ENCODE assay signal across 1 cellular context in genomic region chr2:231037202-231037730, GRCh38.
TF ChIP-seq lines count a peak whose summit lies in the region.

Gene C2orf72 (plus strand): TSS chr2:231037523. CDS start chr2:231037566, 43 bp downstream.

TF ChIP-seq in HepG2, 621 proteins besides CTCF, POLR2A, EP300 and RAD21 (continued from another document and continues in another):
- no peak for TF ChIP-seq ZBTB25 (CRISPR knock-in tag; IDR thresholded peaks at IDR 0.05)
- TF ChIP-seq ZNF577 (CRISPR knock-in tag; IDR thresholded peaks at IDR 0.05; ENCODE audit: borderline replicate concordance, low read depth), result no peak
- TF ChIP-seq HNRNPLL (IDR thresholded peaks at IDR 0.05; ENCODE audit: low read depth, low read length, poor library complexity, severe bottlenecking), result peak; percentile 57
- no peak for TF ChIP-seq ZNF484 (CRISPR knock-in tag; IDR thresholded peaks at IDR 0.05; ENCODE audit: borderline replicate concordance, low read depth)
- no peak; the same call in 1 of the 2 replicates for TF ChIP-seq RXRB (CRISPR knock-in tag; IDR thresholded peaks at IDR 0.05; ENCODE audit: borderline replicate concordance)
- TF ChIP-seq NFKB2 (CRISPR knock-in tag; IDR thresholded peaks at IDR 0.05; ENCODE audit: borderline replicate concordance), result no peak; the same call in 1 of the 2 replicates
- no peak for TF ChIP-seq ZNF230 (CRISPR knock-in tag; IDR thresholded peaks at IDR 0.05)
- TF ChIP-seq DPF2 (CRISPR knock-in tag; IDR thresholded peaks at IDR 0.05; ENCODE audit: borderline replicate concordance, low read depth), result no peak
- TF ChIP-seq NCOA1 (CRISPR knock-in tag; IDR thresholded peaks at IDR 0.05), result no peak
- no peak for TF ChIP-seq TP53 (CRISPR knock-in tag; conservative IDR thresholded peaks at IDR 0.05)
- TF ChIP-seq, protein P1, sequence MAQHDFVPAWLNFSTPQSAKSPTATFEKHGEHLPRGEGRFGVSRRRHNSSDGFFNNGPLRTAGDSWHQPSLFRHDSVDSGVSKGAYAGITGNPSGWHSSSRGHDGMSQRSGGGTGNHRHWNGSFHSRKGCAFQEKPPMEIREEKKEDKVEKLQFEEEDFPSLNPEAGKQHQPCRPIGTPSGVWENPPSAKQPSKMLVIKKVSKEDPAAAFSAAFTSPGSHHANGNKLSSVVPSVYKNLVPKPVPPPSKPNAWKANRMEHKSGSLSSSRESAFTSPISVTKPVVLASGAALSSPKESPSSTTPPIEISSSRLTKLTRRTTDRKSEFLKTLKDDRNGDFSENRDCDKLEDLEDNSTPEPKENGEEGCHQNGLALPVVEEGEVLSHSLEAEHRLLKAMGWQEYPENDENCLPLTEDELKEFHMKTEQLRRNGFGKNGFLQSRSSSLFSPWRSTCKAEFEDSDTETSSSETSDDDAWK (CRISPR knock-in tag; IDR thresholded peaks at IDR 0.05), result no peak
- TF ChIP-seq ZNF205 (CRISPR knock-in tag; IDR thresholded peaks at IDR 0.05), result no peak
- no peak for TF ChIP-seq FOSL2 (CRISPR knock-in tag; IDR thresholded peaks at IDR 0.05)
- TF ChIP-seq NFE2L2 (IDR thresholded peaks at IDR 0.05; ENCODE audit: low read length), result no peak
- TF ChIP-seq ZNF326 (CRISPR knock-in tag; IDR thresholded peaks at IDR 0.05; ENCODE audit: borderline replicate concordance), result no peak
- TF ChIP-seq MEIS2 (CRISPR knock-in tag; IDR thresholded peaks at IDR 0.05), result 0 out of 2 replicates have a peak, but pooled peaks have one; percentile 37
- TF ChIP-seq, protein P2, sequence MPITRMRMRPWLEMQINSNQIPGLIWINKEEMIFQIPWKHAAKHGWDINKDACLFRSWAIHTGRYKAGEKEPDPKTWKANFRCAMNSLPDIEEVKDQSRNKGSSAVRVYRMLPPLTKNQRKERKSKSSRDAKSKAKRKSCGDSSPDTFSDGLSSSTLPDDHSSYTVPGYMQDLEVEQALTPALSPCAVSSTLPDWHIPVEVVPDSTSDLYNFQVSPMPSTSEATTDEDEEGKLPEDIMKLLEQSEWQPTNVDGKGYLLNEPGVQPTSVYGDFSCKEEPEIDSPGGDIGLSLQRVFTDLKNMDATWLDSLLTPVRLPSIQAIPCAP (CRISPR knock-in tag; IDR thresholded peaks at IDR 0.05; ENCODE audit: low read depth), result no peak
- no peak for TF ChIP-seq ZFP62 (CRISPR knock-in tag; IDR thresholded peaks at IDR 0.05)
- TF ChIP-seq, protein P3, sequence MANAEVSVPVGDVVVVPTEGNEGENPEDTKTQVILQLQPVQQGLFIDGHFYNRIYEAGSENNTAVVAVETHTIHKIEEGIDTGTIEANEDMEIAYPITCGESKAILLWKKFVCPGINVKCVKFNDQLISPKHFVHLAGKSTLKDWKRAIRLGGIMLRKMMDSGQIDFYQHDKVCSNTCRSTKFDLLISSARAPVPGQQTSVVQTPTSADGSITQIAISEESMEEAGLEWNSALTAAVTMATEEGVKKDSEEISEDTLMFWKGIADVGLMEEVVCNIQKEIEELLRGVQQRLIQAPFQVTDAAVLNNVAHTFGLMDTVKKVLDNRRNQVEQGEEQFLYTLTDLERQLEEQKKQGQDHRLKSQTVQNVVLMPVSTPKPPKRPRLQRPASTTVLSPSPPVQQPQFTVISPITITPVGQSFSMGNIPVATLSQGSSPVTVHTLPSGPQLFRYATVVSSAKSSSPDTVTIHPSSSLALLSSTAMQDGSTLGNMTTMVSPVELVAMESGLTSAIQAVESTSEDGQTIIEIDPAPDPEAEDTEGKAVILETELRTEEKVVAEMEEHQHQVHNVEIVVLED (CRISPR knock-in tag; IDR thresholded peaks at IDR 0.05; ENCODE audit: borderline replicate concordance), result no peak
- no peak for TF ChIP-seq ZNF530 (CRISPR knock-in tag; IDR thresholded peaks at IDR 0.05; ENCODE audit: low read depth)
- TF ChIP-seq SRSF9 (IDR thresholded peaks at IDR 0.05; ENCODE audit: borderline replicate concordance, insufficient read depth, low read depth, low read length, poor library complexity, severe bottlenecking), result no peak
- no peak for TF ChIP-seq GFI1 (CRISPR knock-in tag; IDR thresholded peaks at IDR 0.05; ENCODE audit: borderline replicate concordance)
- 0 out of 2 replicates have a peak, but pooled peaks have one; percentile 15 for TF ChIP-seq ZBTB43 (CRISPR knock-in tag; conservative IDR thresholded peaks at IDR 0.05)
- TF ChIP-seq ZNF792 (CRISPR knock-in tag; IDR thresholded peaks at IDR 0.05), result no peak
- TF ChIP-seq ZNF574 (CRISPR knock-in tag; IDR thresholded peaks at IDR 0.05), result peak; percentile 62
- peak; percentile 81 for TF ChIP-seq ZSCAN20 (CRISPR knock-in tag; IDR thresholded peaks at IDR 0.05; ENCODE audit: borderline replicate concordance)
- no peak for TF ChIP-seq RELA (CRISPR knock-in tag; IDR thresholded peaks at IDR 0.05)
- TF ChIP-seq, protein P4, sequence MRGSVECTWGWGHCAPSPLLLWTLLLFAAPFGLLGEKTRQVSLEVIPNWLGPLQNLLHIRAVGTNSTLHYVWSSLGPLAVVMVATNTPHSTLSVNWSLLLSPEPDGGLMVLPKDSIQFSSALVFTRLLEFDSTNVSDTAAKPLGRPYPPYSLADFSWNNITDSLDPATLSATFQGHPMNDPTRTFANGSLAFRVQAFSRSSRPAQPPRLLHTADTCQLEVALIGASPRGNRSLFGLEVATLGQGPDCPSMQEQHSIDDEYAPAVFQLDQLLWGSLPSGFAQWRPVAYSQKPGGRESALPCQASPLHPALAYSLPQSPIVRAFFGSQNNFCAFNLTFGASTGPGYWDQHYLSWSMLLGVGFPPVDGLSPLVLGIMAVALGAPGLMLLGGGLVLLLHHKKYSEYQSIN (CRISPR knock-in tag; IDR thresholded peaks at IDR 0.05; ENCODE audit: borderline replicate concordance), result no peak
- no peak; the same call in 1 of the 2 replicates for TF ChIP-seq ZIK1 (CRISPR knock-in tag; IDR thresholded peaks at IDR 0.05; ENCODE audit: borderline replicate concordance, low read depth)
- TF ChIP-seq, protein P5, sequence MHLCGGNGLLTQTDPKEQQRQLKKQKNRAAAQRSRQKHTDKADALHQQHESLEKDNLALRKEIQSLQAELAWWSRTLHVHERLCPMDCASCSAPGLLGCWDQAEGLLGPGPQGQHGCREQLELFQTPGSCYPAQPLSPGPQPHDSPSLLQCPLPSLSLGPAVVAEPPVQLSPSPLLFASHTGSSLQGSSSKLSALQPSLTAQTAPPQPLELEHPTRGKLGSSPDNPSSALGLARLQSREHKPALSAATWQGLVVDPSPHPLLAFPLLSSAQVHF (CRISPR knock-in tag; IDR thresholded peaks at IDR 0.05), result 0 out of 2 replicates have a peak, but pooled peaks have one; percentile 45
- TF ChIP-seq ISL2 (CRISPR knock-in tag; IDR thresholded peaks at IDR 0.05), result peak; percentile 47; the same call in 1 of the 2 replicates
- no peak for TF ChIP-seq FOXA1 (IDR thresholded peaks at IDR 0.05)
- TF ChIP-seq FOXA1 (CRISPR knock-in tag; IDR thresholded peaks at IDR 0.05), result no peak
- TF ChIP-seq, protein P6, sequence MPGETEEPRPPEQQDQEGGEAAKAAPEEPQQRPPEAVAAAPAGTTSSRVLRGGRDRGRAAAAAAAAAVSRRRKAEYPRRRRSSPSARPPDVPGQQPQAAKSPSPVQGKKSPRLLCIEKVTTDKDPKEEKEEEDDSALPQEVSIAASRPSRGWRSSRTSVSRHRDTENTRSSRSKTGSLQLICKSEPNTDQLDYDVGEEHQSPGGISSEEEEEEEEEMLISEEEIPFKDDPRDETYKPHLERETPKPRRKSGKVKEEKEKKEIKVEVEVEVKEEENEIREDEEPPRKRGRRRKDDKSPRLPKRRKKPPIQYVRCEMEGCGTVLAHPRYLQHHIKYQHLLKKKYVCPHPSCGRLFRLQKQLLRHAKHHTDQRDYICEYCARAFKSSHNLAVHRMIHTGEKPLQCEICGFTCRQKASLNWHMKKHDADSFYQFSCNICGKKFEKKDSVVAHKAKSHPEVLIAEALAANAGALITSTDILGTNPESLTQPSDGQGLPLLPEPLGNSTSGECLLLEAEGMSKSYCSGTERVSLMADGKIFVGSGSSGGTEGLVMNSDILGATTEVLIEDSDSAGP (CRISPR knock-in tag; IDR thresholded peaks at IDR 0.05; ENCODE audit: borderline replicate concordance), result 0 out of 2 replicates have a peak, but pooled peaks have one; percentile 20
- no peak for TF ChIP-seq ARNT (IDR thresholded peaks at IDR 0.05)
- TF ChIP-seq SYNCRIP (IDR thresholded peaks at IDR 0.05; ENCODE audit: insufficient read depth, low read depth, low read length), result no peak
- TF ChIP-seq KAT7 (CRISPR knock-in tag; IDR thresholded peaks at IDR 0.05; ENCODE audit: borderline replicate concordance), result no peak
- 0 out of 2 replicates have a peak, but pooled peaks have one; percentile 18 for TF ChIP-seq MXD4 (CRISPR knock-in tag; IDR thresholded peaks at IDR 0.05)
- 0 out of 2 replicates have a peak, but pooled peaks have one; percentile 31 for TF ChIP-seq ZFP36L1 (CRISPR knock-in tag; IDR thresholded peaks at IDR 0.05)
- TF ChIP-seq ZNF562 (CRISPR knock-in tag; IDR thresholded peaks at IDR 0.05; ENCODE audit: borderline replicate concordance), result 0 out of 2 replicates have a peak, but pooled peaks have one; percentile 24
- no peak for TF ChIP-seq HNRNPL (IDR thresholded peaks at IDR 0.05; ENCODE audit: low read depth, low read length)
- no peak for TF ChIP-seq MATR3 (CRISPR knock-in tag; IDR thresholded peaks at IDR 0.05)
- TF ChIP-seq, protein P7, sequence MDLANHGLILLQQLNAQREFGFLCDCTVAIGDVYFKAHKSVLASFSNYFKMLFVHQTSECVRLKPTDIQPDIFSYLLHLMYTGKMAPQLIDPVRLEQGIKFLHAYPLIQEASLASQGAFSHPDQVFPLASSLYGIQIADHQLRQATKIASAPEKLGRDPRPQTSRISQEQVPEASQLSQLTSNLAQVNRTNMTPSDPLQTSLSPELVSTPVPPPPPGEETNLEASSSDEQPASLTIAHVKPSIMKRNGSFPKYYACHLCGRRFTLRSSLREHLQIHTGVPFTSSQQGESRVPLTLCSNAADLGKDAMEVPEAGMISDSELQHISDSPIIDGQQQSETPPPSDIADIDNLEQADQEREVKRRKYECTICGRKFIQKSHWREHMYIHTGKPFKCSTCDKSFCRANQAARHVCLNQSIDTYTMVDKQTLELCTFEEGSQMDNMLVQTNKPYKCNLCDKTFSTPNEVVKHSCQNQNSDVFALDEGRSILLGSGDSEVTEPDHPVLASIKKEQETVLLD (CRISPR knock-in tag; IDR thresholded peaks at IDR 0.05; ENCODE audit: low read depth), result peak; percentile 41; the same call in 1 of the 2 replicates
- TF ChIP-seq STAT6 (CRISPR knock-in tag; IDR thresholded peaks at IDR 0.05; ENCODE audit: borderline replicate concordance), result no peak
- no peak for TF ChIP-seq ATM (IDR thresholded peaks at IDR 0.05; ENCODE audit: borderline replicate concordance)
- no peak for TF ChIP-seq PCBP1 (IDR thresholded peaks at IDR 0.05; ENCODE audit: borderline replicate concordance, low read depth, low read length)
- no peak; the same call in 1 of the 2 replicates for TF ChIP-seq POGZ (CRISPR knock-in tag; IDR thresholded peaks at IDR 0.05)
- TF ChIP-seq TBP (CRISPR knock-in tag; IDR thresholded peaks at IDR 0.05), result no peak
- peak; percentile 12; the same call in 1 of the 2 replicates for TF ChIP-seq ZNF331 (CRISPR knock-in tag; IDR thresholded peaks at IDR 0.05)
- TF ChIP-seq CREM (IDR thresholded peaks at IDR 0.05), result no peak
- TF ChIP-seq CREM (CRISPR knock-in tag; IDR thresholded peaks at IDR 0.05), result no peak
- no peak for TF ChIP-seq ZBTB38 (CRISPR knock-in tag; IDR thresholded peaks at IDR 0.05)
